19 cellular contexts compared by ENCODE assay signal in the genomic region with DNA sequence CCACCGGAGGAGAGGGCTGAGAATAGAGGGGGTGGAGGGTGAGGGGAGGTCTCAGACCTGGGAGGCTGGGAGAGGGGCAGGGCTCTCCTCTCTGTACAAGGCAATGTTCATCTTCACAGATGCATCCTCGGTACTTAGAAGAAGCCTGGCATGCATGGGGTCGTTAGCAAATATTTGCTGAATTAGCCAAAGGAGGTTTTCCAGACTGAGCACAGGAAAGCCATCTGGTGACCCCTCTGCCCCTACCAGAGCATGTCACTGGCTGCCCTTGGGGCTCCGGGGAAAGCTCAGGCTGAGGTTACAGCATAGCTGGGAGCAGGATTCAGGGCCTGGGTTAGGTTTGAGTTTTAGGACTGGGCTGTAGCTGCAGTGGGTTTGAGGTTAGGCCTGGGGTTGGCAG.
"Had no signal": no experiment of that assay in that cellular context is flagged by ENCODE, and none has a peak within 500 bp of the region (broad histone marks: within the 10 kb centered on the region; RNA-seq: fewer than 3 reads in every experiment).

No MANE protein-coding gene starts in this region.

- H3K4me3 ChIP-seq: prostate gland, right atrium auricular region, skin epidermis, stomach, upper lobe of left lung had no signal

- DNase-seq: activated CD4-positive, alpha-beta T cell treated with anti-CD3 and anti-CD28 coated beads for 48 hours; activated CD4-positive, CD25-positive, alpha-beta regulatory T cell; activated CD8-positive, alpha-beta T cell treated with anti-CD3 and anti-CD28 coated beads for 36 hours; activated naive CD4-positive, alpha-beta T cell treated with anti-CD3 and anti-CD28 coated beads for 36 hours; activated T-cell treated with anti-CD3 and anti-CD28 coated beads, Interleukin-2, amount 50 U/mL, for 1 hour; caudate nucleus; endodermal cell; foreskin keratinocyte; hypothalamus; midbrain; stomach; T-cell; T-helper 9 cell; upper lobe of left lung had no signal

- H3K27ac ChIP-seq: epithelial cell of prostate, foreskin keratinocyte, prostate gland, right atrium auricular region, skin epidermis, stomach, upper lobe of left lung had no signal

- FAIRE-seq: keratinocyte had no signal

- H3K4me1 ChIP-seq: foreskin keratinocyte, right atrium auricular region had no signal

- H3K36me3 ChIP-seq: prostate gland, right atrium auricular region, stomach, upper lobe of left lung had no signal

- H3K9me3 ChIP-seq: prostate gland, right atrium auricular region, stomach, upper lobe of left lung had no signal

- H3K27me3 ChIP-seq: right atrium auricular region, upper lobe of left lung had no signal
